ENCODE assay signal across 25 cellular contexts in the genomic region with DNA sequence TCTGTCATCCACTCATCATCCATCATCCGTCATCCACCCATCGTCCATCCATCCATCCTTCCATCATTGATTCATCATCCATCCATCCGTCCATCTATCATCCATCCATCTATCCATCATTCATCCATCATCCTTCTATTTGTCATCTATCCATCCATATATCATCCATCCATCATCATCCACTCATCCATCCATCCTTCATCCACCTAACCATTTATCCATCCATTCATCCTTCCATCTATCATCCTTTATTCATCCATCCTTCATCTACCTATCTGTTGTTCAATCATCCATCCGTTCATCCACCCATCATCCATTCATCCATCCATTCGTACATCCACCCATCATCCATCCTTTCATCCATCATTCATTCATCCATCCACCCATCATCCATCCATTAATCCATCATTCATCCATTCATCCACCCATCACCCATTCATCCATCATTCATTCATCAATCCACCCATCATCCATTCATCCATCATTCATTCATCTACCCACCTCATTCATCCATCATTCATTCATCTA.
DNase-seq lines count a peak whose midpoint lies in the region; ATAC-seq, FAIRE-seq and TF ChIP-seq lines count a peak whose summit lies in the region.
"Had no signal": no experiment of that assay in that cellular context is flagged by ENCODE, and none has a peak within 500 bp of the region (broad histone marks: within the 10 kb centered on the region; RNA-seq: fewer than 3 reads in every experiment).

No MANE protein-coding gene starts in this region.

- intact Hi-C loops in K562 (cut with micrococcal nuclease) = no loop called here
- intact Hi-C loops in sigmoid colon (cut with DNase I) = no loop called here

- H3K4me3 ChIP-seq in HEK293 (ENCODE audit: low read depth, low read length) (no peak overlapping the region), K562 (no peak overlapping the region), neural cell (ENCODE audit: low read length) (no peak overlapping the region), sigmoid colon (no peak overlapping the region), brain microvascular endothelial cell (ENCODE audit: low read depth, low read length) (no peak overlapping the region)
- H3K4me3 ChIP-seq: A549; BLaER1 treated with 17β-estradiol and CSF1 and Interleukin-3, amounts not matched to agents 10 nM and 100 nM; GM23338; HAP-1 had no signal

- no peaks in the 10 kb centered on the region for H3K4me1 ChIP-seq in HEK293 (ENCODE audit: control insufficient read depth, insufficient read depth, low read length)
- H3K4me1 ChIP-seq in K562 (replicated peaks in 1 of 2; ENCODE audit: control insufficient read depth in 2 of 2, insufficient read depth in 2 of 2, low read length in 2 of 2) = peaks cover 16 to 28% of the 10 kb centered on the region in 2 experiments
- no peaks in the 10 kb centered on the region for H3K4me1 ChIP-seq in sigmoid colon
- H3K4me1 ChIP-seq: A549, BE2C, HAP-1 had no signal

- TF ChIP-seq CTCF in HEK293 (tag by site-specific recombination; IDR thresholded peaks at IDR 0.05) (no peak), K562 (IDR thresholded peaks at IDR 0.05 in 2 of 3, conservative IDR thresholded peaks at IDR 0.05 in 1 of 3; ENCODE audit: insufficient read depth in 2 of 3, low read depth in 1 of 3, low read length in 3 of 3) (no peak), neural cell (IDR thresholded peaks at IDR 0.05; ENCODE audit: poor library complexity, severe bottlenecking) (no peak), sigmoid colon (IDR thresholded peaks at IDR 0.05) (no peak), brain microvascular endothelial cell (IDR thresholded peaks at IDR 0.05; ENCODE audit: low read depth, low read length, missing control alignments) (no peak)

- H3K9me1 ChIP-seq in K562 (ENCODE audit: control insufficient read depth, insufficient read depth, low read length) = no peaks in the 10 kb centered on the region

- TF ChIP-seq POLR2A in K562 (conservative IDR thresholded peaks at IDR 0.05) (no peak), sigmoid colon (IDR thresholded peaks at IDR 0.05) (no peak)

- H2AFZ ChIP-seq in K562 (ENCODE audit: low read depth, low read length) (no peak overlapping the region), neural cell (ENCODE audit: low read depth, low read length) (no peak overlapping the region)
- H2AFZ ChIP-seq: GM23338 had no signal

- no peaks in the 10 kb centered on the region for H3K9me3 ChIP-seq in HEK293 (ENCODE audit: control insufficient read depth, insufficient read depth, low read depth, low read length)
- H3K9me3 ChIP-seq in K562 (replicated peaks; ENCODE audit: control insufficient read depth, insufficient read depth, low read depth, low read length) = no peaks in the 10 kb centered on the region
- H3K9me3 ChIP-seq in neural cell (ENCODE audit: low read length) = no peaks in the 10 kb centered on the region
- no peaks in the 10 kb centered on the region for H3K9me3 ChIP-seq in sigmoid colon
- H3K9me3 ChIP-seq: A549; BE2C; BLaER1 treated with 17β-estradiol and CSF1 and Interleukin-3, amounts not matched to agents 10 nM and 100 nM; HAP-1 had no signal

- H3K27ac ChIP-seq in HEK293 (ENCODE audit: extremely low read depth, low read depth, low read length) = no peak overlapping the region
- no peak overlapping the region for H3K27ac ChIP-seq in K562 (ENCODE audit: extremely low read depth, low read depth, low read length)
- no peak overlapping the region for H3K27ac ChIP-seq in neural cell (ENCODE audit: low read length)
- H3K27ac ChIP-seq in sigmoid colon = no peak overlapping the region
- no peak overlapping the region for H3K27ac ChIP-seq in brain microvascular endothelial cell
- H3K27ac ChIP-seq: A549; BLaER1 treated with 17β-estradiol and CSF1 and Interleukin-3, amounts not matched to agents 10 nM and 100 nM had no signal

- CTCF ChIA-PET in HEK293 (lab: Yijun Ruan, JAX) (no interaction called here), K562 (lab: Yijun Ruan, JAX; ENCODE audit: low intra/inter-chr PET ratio) (no interaction called here)

- TF ChIP-seq RAD21 in K562 (CRISPR knock-in tag; conservative IDR thresholded peaks at IDR 0.05 in 1 of 2, IDR thresholded peaks at IDR 0.05 in 1 of 2) (no peak), neural cell (conservative IDR thresholded peaks at IDR 0.05) (no peak)

- H4K20me1 ChIP-seq in K562 (replicated peaks; ENCODE audit: control insufficient read depth, insufficient read depth, low read length) = no peaks in the 10 kb centered on the region; the same call in 1 of the 2 replicates
- no peaks in the 10 kb centered on the region for H4K20me1 ChIP-seq in neural cell (ENCODE audit: insufficient read depth)

- no peaks in the 10 kb centered on the region for H3F3A ChIP-seq in neural cell (ENCODE audit: insufficient read depth, low read length, poor library complexity, severe bottlenecking)

- no peak for DNase-seq in HTR-8/SVneo (ENCODE audit: insufficient read length, low spot score)
- DNase-seq in K562 (ENCODE audit: extremely low read depth in 1 of 4, low spot score in 3 of 4) = no peak
- no peak for DNase-seq in sigmoid colon
- no peak for DNase-seq in brain microvascular endothelial cell
- DNase-seq: 8988T; ACHN; AML-193; BE2C; CD4-positive, alpha-beta T cell; CD8-positive, alpha-beta memory T cell; DMS 273 treated with DMSO at 0.1 percent for 48 hours; DMS79; EL; GDM1 had no signal

- in situ Hi-C loops in K562 (cut with MboI) (no loop called here), brain microvascular endothelial cell (cut with HindIII; ENCODE audit: low pct_ligation_motif_present, low sequenced_read_pairs) (no loop called here)

- H3K4me2 ChIP-seq in K562 (ENCODE audit: insufficient read depth, low read length) (no peak overlapping the region), neural cell (ENCODE audit: low read length) (no peak overlapping the region)
- H3K4me2 ChIP-seq: A549, GM23338 had no signal

- WGBS in K562 (ENCODE audit: insufficient coverage, low coverage, missing lambda C conversion rate) = 2% methylated on average over 5 of the region's 5 CpGs
- 89 to 92% methylated on average over 5 of the region's 5 CpGs for WGBS in sigmoid colon, 2 donors

- H3K36me3 ChIP-seq in HEK293 (ENCODE audit: control insufficient read depth in 2 of 2, insufficient read depth in 1 of 2, low read length in 2 of 2) = no peaks in the 10 kb centered on the region
- H3K36me3 ChIP-seq in K562 (ENCODE audit: control insufficient read depth, insufficient read depth, low read length) = no peaks in the 10 kb centered on the region
- no peaks in the 10 kb centered on the region for H3K36me3 ChIP-seq in neural cell (ENCODE audit: insufficient read depth, low read length)
- no peaks in the 10 kb centered on the region for H3K36me3 ChIP-seq in sigmoid colon
- H3K36me3 ChIP-seq in brain microvascular endothelial cell (replicated peaks) = no peaks in the 10 kb centered on the region
- H3K36me3 ChIP-seq: BE2C; BLaER1 treated with 17β-estradiol and CSF1 and Interleukin-3, amounts not matched to agents 10 nM and 100 nM; HAP-1 had no signal

- H3K79me2 ChIP-seq in K562 (ENCODE audit: control insufficient read depth, insufficient read depth, low read length) (no peaks in the 10 kb centered on the region), neural cell (replicated peaks; ENCODE audit: insufficient read depth, low read length) (no peaks in the 10 kb centered on the region)

- ATAC-seq in K562 (no peak), HG02678 (IDR thresholded peaks at IDR 0.05; ENCODE audit: unreplicated experiment) (no peak)
- ATAC-seq: A549, GM23338 had no signal

- POLR2A ChIA-PET in HEK293 (lab: Yijun Ruan, JAX) (no interaction called here), K562 (lab: Yijun Ruan, JAX) (interaction anchor here (0.6 kb wide), 1 partner anchor 1578 kb away, joined by 4 read pairs; a partner anchor contains a TSS)

- TF ChIP-seq EP300 in K562 (IDR thresholded peaks at IDR 0.05; ENCODE audit: low read length) (no peak), neural cell (conservative IDR thresholded peaks at IDR 0.05; ENCODE audit: poor library complexity, severe bottlenecking) (peak; percentile 36), sigmoid colon (IDR thresholded peaks at IDR 0.05) (no peak)

- FAIRE-seq in HTR-8/SVneo (lab: Jason Lieb, UNC) (peak; percentile 91), K562 (lab: Jason Lieb, UNC) (no peak)
- FAIRE-seq: A549, D721Med, GM12891, GM18507, H54 had no signal

- no peaks in the 10 kb centered on the region for H3K9me2 ChIP-seq in neural cell (ENCODE audit: insufficient read depth, low read length)

- H3K9ac ChIP-seq in K562 (ENCODE audit: insufficient read depth in 1 of 2, low read depth in 2 of 2, low read length in 2 of 2) = no peak overlapping the region
- H3K9ac ChIP-seq in neural cell (ENCODE audit: low read length) = no peak overlapping the region
- H3K9ac ChIP-seq: BLaER1 treated with 17β-estradiol and CSF1 and Interleukin-3, amounts not matched to agents 10 nM and 100 nM had no signal

- BruUV-seq in K562 (replicated peaks; lab: Mats Ljungman, UMichigan) = no TSS peak

- H3K27me3 ChIP-seq in K562 (ENCODE audit: control insufficient read depth in 2 of 2, insufficient read depth in 2 of 2, low read length in 2 of 2) (peaks cover 24 to 49% of the 10 kb centered on the region in 2 experiments; a peak in 4 of 5 replicates), neural cell (ENCODE audit: insufficient read depth, low read depth, low read length) (no peaks in the 10 kb centered on the region), sigmoid colon (peaks cover 0 to 76% (median 20%) of the 10 kb centered on the region in 3 donors), brain microvascular endothelial cell (replicated peaks) (no peaks in the 10 kb centered on the region)
- H3K27me3 ChIP-seq: BE2C; BLaER1 treated with 17β-estradiol and CSF1 and Interleukin-3, amounts not matched to agents 10 nM and 100 nM had no signal

TF ChIP-seq in HEK293, 187 proteins besides CTCF, POLR2A, EP300 and RAD21 (continues in another document):
- no peak for TF ChIP-seq KLF1 (tag by site-specific recombination; IDR thresholded peaks at IDR 0.05)

TF ChIP-seq in neural cell, 6 proteins besides CTCF, POLR2A, EP300 and RAD21 (continues in another document):
- TF ChIP-seq EZH2 (IDR thresholded peaks at IDR 0.05; ENCODE audit: borderline replicate concordance, insufficient read depth, low read length, poor library complexity, severe bottlenecking) (no peak), MXI1 (conservative IDR thresholded peaks at IDR 0.05; ENCODE audit: poor library complexity, severe bottlenecking) (no peak), TAF1 (IDR thresholded peaks at IDR 0.05; ENCODE audit: low read depth) (no peak), POLR2AphosphoS5 (IDR thresholded peaks at IDR 0.05) (no peak), SMC3 (conservative IDR thresholded peaks at IDR 0.05; ENCODE audit: poor library complexity) (no peak)
